Comparison of ENCODE assay signal across 11 cellular contexts in the genomic region with DNA sequence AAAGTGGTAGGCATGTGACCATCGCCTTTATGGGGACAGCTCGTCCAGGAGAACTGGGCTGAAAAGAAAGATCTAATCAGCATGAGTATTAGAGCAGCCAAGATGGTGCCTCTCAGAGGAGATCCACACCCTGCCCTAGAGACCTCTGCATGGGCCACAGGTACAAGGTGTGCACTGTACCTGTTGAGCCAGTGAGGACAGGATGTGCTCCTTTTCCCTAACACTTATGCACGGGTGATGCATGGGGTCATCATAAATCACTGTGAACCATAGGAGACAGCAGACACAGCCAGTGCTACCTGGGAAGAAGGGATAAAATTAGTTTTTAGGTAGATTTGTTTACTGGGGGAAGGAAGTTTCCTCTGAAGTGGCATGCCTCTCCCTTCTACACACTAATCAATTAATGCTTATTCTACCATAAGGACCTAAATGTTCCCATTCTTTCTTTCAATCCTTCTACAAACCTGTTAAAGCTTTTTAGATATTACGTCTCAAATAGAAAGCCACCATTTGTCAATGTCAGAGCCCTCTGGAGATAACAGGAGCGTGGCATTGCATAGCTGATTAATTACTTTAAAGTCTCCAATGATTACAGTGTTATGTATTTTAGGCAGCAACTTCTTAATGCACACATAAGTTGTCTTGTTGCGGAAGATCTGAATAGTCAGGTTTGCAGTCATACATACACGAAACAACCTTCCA. TPM values are rescaled to one million over a fixed set of nuclear protein-coding genes. Genes with fewer than 3 reads are reported as not detected.
"Had no signal": no experiment of that assay in that cellular context is flagged by ENCODE, and none has a peak within 500 bp of the region (broad histone marks: within the 10 kb centered on the region; RNA-seq: fewer than 3 reads in every experiment).

No MANE protein-coding gene starts in this region.

- H2AFZ ChIP-seq: GM23248 had no signal

- DNase-seq: GM23248, GOT3, H7, KG1 had no signal

- H3K9ac ChIP-seq: GM23248 had no signal

- FAIRE-seq: HepG2 had no signal

- H3K4me3 Mint-ChIP-seq: IgD-negative memory B cell had no signal

- H3K36me3 ChIP-seq: HAP-1 had no signal

- H3K4me1 ChIP-seq: HAP-1 had no signal

- ATAC-seq: HCT116, HepG2 had no signal

- H3K27ac ChIP-seq: GM23248, HL-60 had no signal

- H3K9me3 ChIP-seq: HAP-1 had no signal

- H3K27ac Mint-ChIP-seq: IgD-negative memory B cell had no signal

- H3K4me3 ChIP-seq: GM23248, HAP-1 had no signal

RNA-seq across cellular contexts. Expression of gene SLC17A2, which starts 13.6 kb away (rescaled TPM):
- total RNA-seq: GM23248, H4, H7, HT1080 had no signal
- polyA plus RNA-seq: GM23248, IgD-negative memory B cell had no signal

RNA-seq across cellular contexts. Expression of gene SLC17A3, which starts 42.9 kb away (rescaled TPM):
- total RNA-seq: GM23248, H7, HT1080 had no signal
- polyA plus RNA-seq: GM23248, IgD-negative memory B cell had no signal
